20 cellular contexts compared by ENCODE assay signal in the genomic region with DNA sequence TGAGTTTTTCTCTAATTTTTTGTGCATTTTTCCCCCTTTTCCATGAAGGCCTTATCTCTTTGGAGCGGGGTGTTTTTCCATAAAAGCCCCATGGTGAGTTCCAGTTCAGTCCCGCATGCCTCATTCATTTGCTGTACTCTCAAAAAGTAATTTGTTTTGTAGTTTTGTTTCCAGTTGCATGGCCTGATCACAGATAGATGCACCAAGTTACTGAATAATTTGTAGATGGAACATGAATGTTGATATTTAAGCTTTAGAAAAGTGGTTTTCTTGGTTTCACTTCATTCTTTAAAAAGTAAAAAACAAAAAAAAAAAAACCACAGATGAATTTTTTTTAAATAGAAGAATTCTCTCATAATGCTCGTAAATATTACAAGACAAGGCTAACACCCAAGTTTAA.
DNase-seq lines count a peak whose midpoint lies in the region; ATAC-seq, FAIRE-seq and TF ChIP-seq lines count a peak whose summit lies in the region.
"Had no signal": no experiment of that assay in that cellular context is flagged by ENCODE, and none has a peak within 500 bp of the region (broad histone marks: within the 10 kb centered on the region; RNA-seq: fewer than 3 reads in every experiment).

No MANE protein-coding gene starts in this region.

- H2AFZ ChIP-seq in GM12878 (ENCODE audit: control insufficient read depth, low read depth, low read length) = no peak overlapping the region
- H2AFZ ChIP-seq: GM23338 had no signal

- TF ChIP-seq CTCF in GM12878 (IDR thresholded peaks at IDR 0.05 in 2 of 3, conservative IDR thresholded peaks at IDR 0.05 in 1 of 3; ENCODE audit: control insufficient read depth in 2 of 3, extremely low read depth in 1 of 3, insufficient read depth in 1 of 3, low read depth in 3 of 3, low read length in 3 of 3) = no peak

- no peak overlapping the region for H3K4me3 ChIP-seq in GM12878
- H3K4me3 ChIP-seq: BLaER1 treated with 17β-estradiol and CSF1 and Interleukin-3, amounts not matched to agents 10 nM and 100 nM; GM23338 had no signal

- H3K27ac ChIP-seq in GM12878 (ENCODE audit: control insufficient read depth, insufficient read depth) = no peak overlapping the region
- H3K27ac ChIP-seq: BLaER1 treated with 17β-estradiol and CSF1 and Interleukin-3, amounts not matched to agents 10 nM and 100 nM had no signal

- FAIRE-seq in GM19239 (lab: Jason Lieb, UNC) = peak; percentile 61
- no peak for FAIRE-seq in GM12878 (lab: Jason Lieb, UNC)
- FAIRE-seq: D721Med, GM12891 had no signal

- no peak overlapping the region for H3K4me2 ChIP-seq in GM12878 (ENCODE audit: control insufficient read depth, insufficient read depth)
- H3K4me2 ChIP-seq: BLaER1 treated with 17β-estradiol and CSF1 and Interleukin-3, amounts not matched to agents 10 nM and 100 nM; GM23338 had no signal

- H3K27me3 ChIP-seq in GM12878 (replicated peaks in 1 of 2; ENCODE audit: control insufficient read depth in 2 of 2, insufficient read depth in 2 of 2, low read length in 1 of 2) = no peaks in the 10 kb centered on the region
- H3K27me3 ChIP-seq: BE2C; BLaER1 treated with 17β-estradiol and CSF1 and Interleukin-3, amounts not matched to agents 10 nM and 100 nM had no signal

- CTCF ChIA-PET in GM12878 (lab: Yijun Ruan, JAX) = interaction anchor here (1.1 kb wide), 1 partner anchor 11 kb away, joined by 3 read pairs; no protein-coding TSS in a partner anchor

- H3K4me1 ChIP-seq in GM12878 (ENCODE audit: control insufficient read depth, insufficient read depth, low read length) = no peaks in the 10 kb centered on the region
- H3K4me1 ChIP-seq: BE2C; BLaER1 treated with 17β-estradiol and CSF1 and Interleukin-3, amounts not matched to agents 10 nM and 100 nM had no signal

- no peak for TF ChIP-seq RAD21 in GM12878 (IDR thresholded peaks at IDR 0.05; ENCODE audit: insufficient read depth, low read depth, low read length)

- no peak overlapping the region for H3K9ac ChIP-seq in GM12878 (ENCODE audit: control insufficient read depth, insufficient read depth, low read length)
- H3K9ac ChIP-seq: BLaER1 treated with 17β-estradiol and CSF1 and Interleukin-3, amounts not matched to agents 10 nM and 100 nM had no signal

- no peaks in the 10 kb centered on the region for H4K20me1 ChIP-seq in GM12878 (ENCODE audit: control insufficient read depth, insufficient read depth)
- H4K20me1 ChIP-seq: BLaER1 treated with 17β-estradiol and CSF1 and Interleukin-3, amounts not matched to agents 10 nM and 100 nM had no signal

- RAD21 ChIA-PET in GM12878 (lab: Charles Lee; ENCODE audit: unreplicated experiment) = interaction anchor here (0.8 to 2.3 kb wide), 4 partner anchors 12 to 113 kb away, joined by 3 to 17 read pairs (median 4); no protein-coding TSS in a partner anchor

- no TSS peak for BruUV-seq in GM12878 (replicated peaks; lab: Mats Ljungman, UMichigan)

- TF ChIP-seq POLR2A in GM12878 (IDR thresholded peaks at IDR 0.05; ENCODE audit: low read depth, low read length) = no peak

- no peak for DNase-seq in GM19239 (ENCODE audit: insufficient read length, low spot score)
- DNase-seq in GM12878 (ENCODE audit: low read depth, low spot score) = no peak
- DNase-seq in NK-92 (lab: John Stamatoyannopoulos, UW; ENCODE audit: unreplicated experiment) = no peak
- DNase-seq in NCI-H446 (lab: John Stamatoyannopoulos, UW) = no peak
- DNase-seq in AML-193 (lab: John Stamatoyannopoulos, UW) = no peak
- DNase-seq: BE2C; CD4-positive, alpha-beta T cell; CD8-positive, alpha-beta memory T cell; DMS 273 treated with DMSO at 0.1 percent for 48 hours; DMS79; EL; GDM1; H9 had no signal

- H3K36me3 ChIP-seq in GM12878 (ENCODE audit: control insufficient read depth in 2 of 2, insufficient read depth in 2 of 2, low read length in 1 of 2) = no peaks in the 10 kb centered on the region
- H3K36me3 ChIP-seq: BE2C; BLaER1 treated with 17β-estradiol and CSF1 and Interleukin-3, amounts not matched to agents 10 nM and 100 nM had no signal

- no peak for TF ChIP-seq EP300 in GM12878 (IDR thresholded peaks at IDR 0.05; ENCODE audit: borderline replicate concordance in 1 of 2, control insufficient read depth in 1 of 2, low read depth in 2 of 2, low read length in 2 of 2)

- H3K9me3 ChIP-seq in GM12878 (replicated peaks; ENCODE audit: control insufficient read depth, insufficient read depth, low read length) = no peaks in the 10 kb centered on the region
- H3K9me3 ChIP-seq: BE2C; BLaER1 treated with 17β-estradiol and CSF1 and Interleukin-3, amounts not matched to agents 10 nM and 100 nM had no signal

- WGBS in GM12878 (ENCODE audit: insufficient coverage, insufficient replicate concordance, low lambda C conversion rate, missing lambda C conversion rate) = 69% methylated on average over 3 of the region's 3 CpGs

- in situ Hi-C loops in GM12878 (cut with MboI) = no loop called here

- POLR2A ChIA-PET in GM12878 (lab: Charles Lee) = interaction anchor here (0.7 kb wide), 1 partner anchor 8 kb away, joined by 3 read pairs; no protein-coding TSS in a partner anchor

- H3K79me2 ChIP-seq in GM12878 (ENCODE audit: control insufficient read depth, insufficient read depth, low read length) = no peaks in the 10 kb centered on the region

- peak; percentile 70 for ATAC-seq in GM18861 (IDR thresholded peaks at IDR 0.05; ENCODE audit: unreplicated experiment)
- ATAC-seq in GM12878 = no peak
- no peak for ATAC-seq in HG02973 (IDR thresholded peaks at IDR 0.05; ENCODE audit: unreplicated experiment)
- ATAC-seq: GM23338, HCT116 had no signal

- intact Hi-C loops in GM12878 (cut with micrococcal nuclease; ENCODE audit: unreplicated experiment) = no loop called here

- SMC1A ChIA-PET in GM12878 (lab: Charles Lee; ENCODE audit: uncharacterized antibody, unreplicated experiment) = interaction anchor here (0.5 to 1.4 kb wide), 7 partner anchors 10 to 257 kb away, joined by 3 to 6 read pairs (median 3); no protein-coding TSS in a partner anchor

TF ChIP-seq in GM12878, 131 proteins besides CTCF, POLR2A, EP300 and RAD21:
- TF ChIP-seq, protein P1, sequence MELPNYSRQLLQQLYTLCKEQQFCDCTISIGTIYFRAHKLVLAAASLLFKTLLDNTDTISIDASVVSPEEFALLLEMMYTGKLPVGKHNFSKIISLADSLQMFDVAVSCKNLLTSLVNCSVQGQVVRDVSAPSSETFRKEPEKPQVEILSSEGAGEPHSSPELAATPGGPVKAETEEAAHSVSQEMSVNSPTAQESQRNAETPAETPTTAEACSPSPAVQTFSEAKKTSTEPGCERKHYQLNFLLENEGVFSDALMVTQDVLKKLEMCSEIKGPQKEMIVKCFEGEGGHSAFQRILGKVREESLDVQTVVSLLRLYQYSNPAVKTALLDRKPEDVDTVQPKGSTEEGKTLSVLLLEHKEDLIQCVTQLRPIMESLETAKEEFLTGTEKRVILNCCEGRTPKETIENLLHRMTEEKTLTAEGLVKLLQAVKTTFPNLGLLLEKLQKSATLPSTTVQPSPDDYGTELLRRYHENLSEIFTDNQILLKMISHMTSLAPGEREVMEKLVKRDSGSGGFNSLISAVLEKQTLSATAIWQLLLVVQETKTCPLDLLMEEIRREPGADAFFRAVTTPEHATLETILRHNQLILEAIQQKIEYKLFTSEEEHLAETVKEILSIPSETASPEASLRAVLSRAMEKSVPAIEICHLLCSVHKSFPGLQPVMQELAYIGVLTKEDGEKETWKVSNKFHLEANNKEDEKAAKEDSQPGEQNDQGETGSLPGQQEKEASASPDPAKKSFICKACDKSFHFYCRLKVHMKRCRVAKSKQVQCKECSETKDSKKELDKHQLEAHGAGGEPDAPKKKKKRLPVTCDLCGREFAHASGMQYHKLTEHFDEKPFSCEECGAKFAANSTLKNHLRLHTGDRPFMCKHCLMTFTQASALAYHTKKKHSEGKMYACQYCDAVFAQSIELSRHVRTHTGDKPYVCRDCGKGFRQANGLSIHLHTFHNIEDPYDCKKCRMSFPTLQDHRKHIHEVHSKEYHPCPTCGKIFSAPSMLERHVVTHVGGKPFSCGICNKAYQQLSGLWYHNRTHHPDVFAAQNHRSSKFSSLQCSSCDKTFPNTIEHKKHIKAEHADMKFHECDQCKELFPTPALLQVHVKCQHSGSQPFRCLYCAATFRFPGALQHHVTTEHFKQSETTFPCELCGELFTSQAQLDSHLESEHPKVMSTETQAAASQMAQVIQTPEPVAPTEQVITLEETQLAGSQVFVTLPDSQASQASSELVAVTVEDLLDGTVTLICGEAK (IDR thresholded peaks at IDR 0.05; ENCODE audit: borderline replicate concordance) = no peak
- peak; percentile 80; the same call in 1 of the 2 replicates for TF ChIP-seq ZNF384 (IDR thresholded peaks at IDR 0.05; ENCODE audit: borderline replicate concordance, low read depth, low read length)
